Comparison of ENCODE assay signal across 18 cellular contexts in the genomic region with DNA sequence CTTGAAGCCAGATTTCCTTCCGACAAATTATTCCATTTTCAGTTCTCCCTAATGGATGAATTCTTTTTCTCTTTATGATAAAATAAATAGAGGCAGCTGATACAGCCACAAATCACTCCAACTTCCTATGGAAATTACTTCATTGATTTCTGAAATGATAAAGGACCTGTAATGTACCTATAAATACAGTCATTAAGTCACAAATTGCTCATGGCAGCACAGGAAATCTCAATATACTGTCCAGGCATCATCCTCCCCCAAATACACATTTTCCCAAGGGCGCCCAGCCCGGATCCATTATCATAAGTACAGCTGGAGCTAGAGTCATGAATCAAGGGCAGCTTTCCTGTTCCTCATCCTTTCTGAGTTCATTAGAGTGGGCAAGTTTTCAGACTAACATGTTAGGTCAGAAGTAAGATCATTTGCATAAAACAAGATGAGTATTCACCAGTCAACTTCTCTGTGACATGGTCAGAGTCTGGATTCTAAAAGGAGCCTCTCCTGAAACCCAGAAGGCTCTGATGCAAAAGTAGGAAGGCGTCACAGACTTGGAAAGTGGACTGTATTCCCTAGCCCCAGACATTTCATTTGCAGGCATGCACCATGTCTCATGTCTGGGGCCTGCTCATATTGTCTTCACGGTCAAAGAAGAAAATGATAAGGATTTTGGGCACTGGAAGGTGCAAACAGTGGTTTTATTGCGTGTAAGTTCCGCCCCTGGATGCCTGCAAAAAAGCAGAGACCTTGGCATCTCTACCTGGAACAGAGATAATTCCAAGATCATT.
DNase-seq lines count a peak whose midpoint lies in the region; ATAC-seq and TF ChIP-seq lines count a peak whose summit lies in the region.
"Had no signal": no experiment of that assay in that cellular context is flagged by ENCODE, and none has a peak within 500 bp of the region (broad histone marks: within the 10 kb centered on the region; RNA-seq: fewer than 3 reads in every experiment).

No MANE protein-coding gene starts in this region.

- peak overlapping the region; percentile 90 for H3K27ac ChIP-seq in Panc1 (ENCODE audit: low read length)
- H3K27ac ChIP-seq: KMS-11, Peyer's patch had no signal

- H3K4me3 Mint-ChIP-seq in glutamatergic neuron (ENCODE audit: unreplicated experiment) = no peak overlapping the region
- H3K4me3 Mint-ChIP-seq in activated T-cell treated with anti-CD3 and anti-CD28 coated beads, Interleukin-2, amount 50 U/mL, for 4 hours = no peak overlapping the region
- H3K4me3 Mint-ChIP-seq: CD4-positive, alpha-beta memory T cell had no signal

- in situ Hi-C loops in Panc1 (cut with HindIII; ENCODE audit: low pct_unique_long_range_greater_than_20kb, low sequenced_read_pairs) (no loop called here), G401 (cut with HindIII; ENCODE audit: low sequenced_read_pairs) (no loop called here)

- no peaks in the 10 kb centered on the region for H3K36me3 Mint-ChIP-seq in glutamatergic neuron (ENCODE audit: unreplicated experiment)
- no peaks in the 10 kb centered on the region for H3K36me3 Mint-ChIP-seq in activated T-cell treated with anti-CD3 and anti-CD28 coated beads, Interleukin-2, amount 50 U/mL, for 4 hours (ENCODE audit: insufficient read depth)
- H3K36me3 Mint-ChIP-seq: CD4-positive, alpha-beta memory T cell had no signal

- no peaks in the 10 kb centered on the region for H3K27me3 ChIP-seq in Panc1 (ENCODE audit: control insufficient read depth, insufficient read depth, low read length)

- H3K36me3 ChIP-seq in Panc1 (ENCODE audit: control insufficient read depth, insufficient read depth, low read length) = no peaks in the 10 kb centered on the region
- H3K36me3 ChIP-seq: HAP-1, Peyer's patch had no signal

- no peaks in the 10 kb centered on the region for H3K27me3 Mint-ChIP-seq in glutamatergic neuron (ENCODE audit: unreplicated experiment)
- H3K27me3 Mint-ChIP-seq in activated T-cell treated with anti-CD3 and anti-CD28 coated beads, Interleukin-2, amount 50 U/mL, for 4 hours (ENCODE audit: low read depth) = no peaks in the 10 kb centered on the region
- H3K27me3 Mint-ChIP-seq: CD4-positive, alpha-beta memory T cell had no signal

- DNase-seq in left ventricle myocardium superior (no peak), Right ventricle myocardium superior (no peak), Panc1 (ENCODE audit: low read depth, low spot score) (no peak), glutamatergic neuron (peak; percentile 23), G401 (ENCODE audit: low spot score) (no peak), NCI-H524 treated with DMSO at 0.1 percent for 48 hours (lab: John Stamatoyannopoulos, UW) (no peak)
- DNase-seq in activated T-cell treated with anti-CD3 and anti-CD28 coated beads, Interleukin-2, amount 50 U/mL, for 4 hours = no peak
- DNase-seq: ACHN; CD4-positive, alpha-beta memory T cell; MM.1S; NCI-H2029; NCI-H526; Peyer's patch; SHP77 treated with DMSO at 0.1 percent for 48 hours; SW 1271 had no signal

- H3K9me3 ChIP-seq in Panc1 (ENCODE audit: control insufficient read depth, insufficient read depth, low read depth, low read length) = no peaks in the 10 kb centered on the region
- H3K9me3 ChIP-seq: HAP-1, Peyer's patch had no signal

- intact Hi-C loops in left ventricle myocardium superior (cut with micrococcal nuclease) = no loop called here
- intact Hi-C loops in Right ventricle myocardium superior (cut with DNase I) = loop anchor here (10.0 kb wide), 1 partner anchor 378 kb away; no protein-coding TSS in a partner anchor
- intact Hi-C loops in Panc1 (cut with micrococcal nuclease; ENCODE audit: unreplicated experiment) = loop anchor here (5.0 to 10.0 kb wide), 4 partner anchors 108 to 371 kb away; no protein-coding TSS in a partner anchor

- BruUV-seq in Panc1 (replicated peaks; lab: Mats Ljungman, UMichigan) = no TSS peak

- ATAC-seq in left ventricle myocardium superior (peak; percentile 15), Right ventricle myocardium superior (ENCODE audit: poor library complexity) (no peak), Panc1 (no peak)
- ATAC-seq in activated T-cell treated with anti-CD3 and anti-CD28 coated beads, Interleukin-2, amount 50 U/mL, for 4 hours = no peak
- ATAC-seq: HepG2 had no signal

- peaks cover 76% of the 10 kb centered on the region for H3K4me1 ChIP-seq in Panc1 (ENCODE audit: control insufficient read depth, insufficient read depth, low read length)
- H3K4me1 ChIP-seq: HAP-1, Peyer's patch had no signal

- TF ChIP-seq CTCF in Panc1 (IDR thresholded peaks at IDR 0.05) (no peak), glutamatergic neuron (IDR thresholded peaks at IDR 0.05; ENCODE audit: partially characterized antibody, unreplicated experiment) (no peak)

- CTCF ChIA-PET in Panc1 (lab: Charles Lee) = no interaction called here

- H3K9me3 Mint-ChIP-seq in glutamatergic neuron (ENCODE audit: unreplicated experiment) = peaks cover 2% of the 10 kb centered on the region
- no peaks in the 10 kb centered on the region for H3K9me3 Mint-ChIP-seq in activated T-cell treated with anti-CD3 and anti-CD28 coated beads, Interleukin-2, amount 50 U/mL, for 4 hours
- H3K9me3 Mint-ChIP-seq: CD4-positive, alpha-beta memory T cell had no signal

- H3K4me3 ChIP-seq in Panc1 (ENCODE audit: low read depth in 2 of 2, low read length in 2 of 2) = no peak overlapping the region
- H3K4me3 ChIP-seq: HAP-1, Peyer's patch had no signal

- H3K27ac Mint-ChIP-seq in glutamatergic neuron (ENCODE audit: unreplicated experiment) = no peak overlapping the region
- H3K27ac Mint-ChIP-seq: CD4-positive, alpha-beta memory T cell had no signal

- H3K4me1 Mint-ChIP-seq in glutamatergic neuron (ENCODE audit: low read depth, unreplicated experiment) = peaks cover 4% of the 10 kb centered on the region
- no peaks in the 10 kb centered on the region for H3K4me1 Mint-ChIP-seq in activated T-cell treated with anti-CD3 and anti-CD28 coated beads, Interleukin-2, amount 50 U/mL, for 4 hours (ENCODE audit: low read depth)

- POLR2A ChIA-PET in Panc1 (lab: Charles Lee) = no interaction called here
